ENCODE assay signal across 8 cellular contexts in the genomic region with DNA sequence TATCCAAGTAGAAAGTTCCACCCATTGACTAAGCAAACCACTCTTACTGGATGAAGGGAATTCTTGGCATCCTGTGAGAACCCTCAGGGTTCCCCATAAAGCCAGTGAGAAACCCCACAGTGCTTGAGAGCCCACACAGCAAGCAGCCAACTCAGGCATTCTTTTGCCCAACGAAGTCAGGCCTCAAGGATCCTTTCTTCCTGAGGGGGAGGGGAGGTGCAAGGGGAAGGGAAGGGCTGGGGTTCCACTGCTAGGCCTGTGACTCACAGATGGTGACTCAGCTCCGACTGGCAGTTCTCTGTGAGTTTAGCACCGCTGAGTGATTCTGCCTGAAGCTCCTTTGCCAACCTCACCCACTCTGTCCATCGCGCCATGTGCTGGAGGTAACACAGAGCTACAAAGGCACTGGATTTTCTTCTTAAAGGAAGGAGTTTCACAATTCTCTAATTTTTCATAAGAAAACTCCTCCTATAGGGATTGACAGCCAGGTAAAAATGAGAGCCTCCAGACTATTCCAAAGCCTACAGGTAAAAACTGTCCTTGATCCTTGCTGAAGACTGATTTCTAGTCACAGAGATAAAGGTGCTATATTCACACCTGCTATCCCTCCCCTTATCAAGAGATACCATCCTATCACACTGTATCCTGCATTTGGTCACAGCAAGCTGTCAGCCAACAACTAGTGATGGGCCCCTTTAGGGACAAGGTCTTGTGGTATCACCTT. TPM values are rescaled to one million over a fixed set of nuclear protein-coding genes. Genes with fewer than 3 reads are reported as not detected.
DNase-seq lines count a peak whose midpoint lies in the region; ATAC-seq and TF ChIP-seq lines count a peak whose summit lies in the region.

No MANE protein-coding gene starts in this region.

- H3K4me3 ChIP-seq in CD8-positive, alpha-beta T cell (ENCODE audit: low read depth, low read length), result no peak overlapping the region
- peak overlapping the region in 1 of 2 donors; percentile 2 for H3K4me3 ChIP-seq in duodenal mucosa (ENCODE audit: low read depth in 1 of 2, low read length in 2 of 2)

- peaks cover 48% of the 10 kb centered on the region for H3K4me1 ChIP-seq in CD8-positive, alpha-beta T cell (ENCODE audit: insufficient read depth, low read length)
- peaks cover 64 to 65% of the 10 kb centered on the region in 2 donors for H3K4me1 ChIP-seq in duodenal mucosa (ENCODE audit: control insufficient read depth in 1 of 2, insufficient read depth in 2 of 2, low read length in 2 of 2)

- H3K9me3 ChIP-seq in CD8-positive, alpha-beta T cell (ENCODE audit: low read length), result no peaks in the 10 kb centered on the region
- no peaks in the 10 kb centered on the region for H3K9me3 ChIP-seq in duodenal mucosa (ENCODE audit: control insufficient read depth in 1 of 2, low read length in 2 of 2)

- H3K27ac Mint-ChIP-seq in CD8-positive, alpha-beta T cell, result peak overlapping the region; percentile 78
- H3K27ac Mint-ChIP-seq in activated CD8-positive, alpha-beta T cell treated with anti-CD3 and anti-CD28 coated beads for 36 hours, result peak overlapping the region; percentile 100

- H3K27me3 Mint-ChIP-seq in CD8-positive, alpha-beta T cell (ENCODE audit: low read depth), result no peaks in the 10 kb centered on the region
- no peaks in the 10 kb centered on the region for H3K27me3 Mint-ChIP-seq in activated CD8-positive, alpha-beta T cell treated with anti-CD3 and anti-CD28 coated beads for 36 hours

- H3K9me3 Mint-ChIP-seq in CD8-positive, alpha-beta T cell, result no peaks in the 10 kb centered on the region
- no peaks in the 10 kb centered on the region for H3K9me3 Mint-ChIP-seq in activated CD8-positive, alpha-beta T cell treated with anti-CD3 and anti-CD28 coated beads for 36 hours

- peak overlapping the region; percentile 14 to 35 for H3K9ac ChIP-seq in duodenal mucosa (ENCODE audit: low read depth in 1 of 2, low read length in 2 of 2)

- H3K27me3 ChIP-seq in CD8-positive, alpha-beta T cell (ENCODE audit: insufficient read depth, low read length), result no peaks in the 10 kb centered on the region
- H3K27me3 ChIP-seq in duodenal mucosa (ENCODE audit: control insufficient read depth in 1 of 2, insufficient read depth in 2 of 2, low read length in 2 of 2), result no peaks in the 10 kb centered on the region

- CTCF ChIA-PET in CD8-positive, alpha-beta T cell (lab: Charles Lee), result interaction anchor here (0.6 to 2.2 kb wide), 7 partner anchors 11 to 1056 kb away, joined by 3 to 15 read pairs (median 6); no protein-coding TSS in a partner anchor
- CTCF ChIA-PET in activated CD8-positive, alpha-beta T cell treated with anti-CD3 and anti-CD28 coated beads for 36 hours (lab: Charles Lee), result interaction anchor here (1.0 to 4.4 kb wide), 4 partner anchors 11 to 131 kb away, joined by 4 to 16 read pairs (median 11); no protein-coding TSS in a partner anchor

- peak in 6 of 7 experiments; percentile 60 to 81 (median 69) for DNase-seq in CD8-positive, alpha-beta T cell
- peak; percentile 91 for DNase-seq in MV-4-11 (lab: John Stamatoyannopoulos, UW)
- DNase-seq in activated CD8-positive, alpha-beta T cell treated with anti-CD3 and anti-CD28 coated beads for 36 hours, result peak; percentile 92
- DNase-seq in lung microvascular endothelial cell (ENCODE audit: low read depth in 2 of 2), result peak; percentile 75 to 98
- peak; percentile 61 for DNase-seq in stimulated activated CD8-positive, alpha-beta memory T cell treated with anti-CD3 and anti-CD28 coated beads, Interleukin-15, amount 100 ng/mL, for 1 hour (ENCODE audit: low read depth)

- H3K36me3 ChIP-seq in CD8-positive, alpha-beta T cell (ENCODE audit: insufficient read depth, low read length), result peaks cover 52% of the 10 kb centered on the region
- H3K36me3 ChIP-seq in duodenal mucosa (ENCODE audit: control insufficient read depth in 1 of 2, insufficient read depth in 2 of 2, low read length in 2 of 2), result peaks cover 41 to 48% of the 10 kb centered on the region in 2 donors

- POLR2A ChIA-PET in CD8-positive, alpha-beta T cell (lab: Charles Lee), result interaction anchor here (1.1 kb wide), 1 partner anchor 13 kb away, joined by 4 read pairs; no protein-coding TSS in a partner anchor
- POLR2A ChIA-PET in activated CD8-positive, alpha-beta T cell treated with anti-CD3 and anti-CD28 coated beads for 36 hours (lab: Charles Lee), result interaction anchor here (0.7 to 10.9 kb wide), 17 partner anchors 13 to 116 kb away, joined by 3 to 197 read pairs (median 4); no protein-coding TSS in a partner anchor

- H3K36me3 Mint-ChIP-seq in CD8-positive, alpha-beta T cell, result peaks cover 79% of the 10 kb centered on the region
- peaks cover 96% of the 10 kb centered on the region for H3K36me3 Mint-ChIP-seq in activated CD8-positive, alpha-beta T cell treated with anti-CD3 and anti-CD28 coated beads for 36 hours (ENCODE audit: low read depth)

- no peak overlapping the region for H3K27ac ChIP-seq in CD8-positive, alpha-beta T cell (ENCODE audit: low read depth, low read length)
- H3K27ac ChIP-seq in duodenal mucosa (ENCODE audit: low read depth, low read length), result peak overlapping the region; percentile 47

- H3K4me1 Mint-ChIP-seq in CD8-positive, alpha-beta T cell (ENCODE audit: low read depth), result peaks cover 69% of the 10 kb centered on the region
- H3K4me1 Mint-ChIP-seq in activated CD8-positive, alpha-beta T cell treated with anti-CD3 and anti-CD28 coated beads for 36 hours (ENCODE audit: low read depth), result peaks cover 62% of the 10 kb centered on the region

- H3K4me3 Mint-ChIP-seq in CD8-positive, alpha-beta T cell, result peak overlapping the region; percentile 19
- peak overlapping the region; percentile 88 for H3K4me3 Mint-ChIP-seq in activated CD8-positive, alpha-beta T cell treated with anti-CD3 and anti-CD28 coated beads for 36 hours

- ATAC-seq in CD8-positive, alpha-beta T cell, result peak; percentile 30
- ATAC-seq in activated CD8-positive, alpha-beta T cell treated with anti-CD3 and anti-CD28 coated beads for 36 hours, result peak; percentile 52
- no peak for ATAC-seq in HG02642 (IDR thresholded peaks at IDR 0.05; ENCODE audit: poor library complexity, unreplicated experiment)
- ATAC-seq in GM21619 (IDR thresholded peaks at IDR 0.05; ENCODE audit: unreplicated experiment), result no peak

- TF ChIP-seq CTCF in CD8-positive, alpha-beta T cell (IDR thresholded peaks at IDR 0.05), result no peak
- no peak for TF ChIP-seq CTCF in activated CD8-positive, alpha-beta T cell treated with anti-CD3 and anti-CD28 coated beads for 36 hours (IDR thresholded peaks at IDR 0.05)

- intact Hi-C loops in CD8-positive, alpha-beta T cell (cut with DNase I, micrococcal nuclease), result no loop called here
- intact Hi-C loops in activated CD8-positive, alpha-beta T cell treated with anti-CD3 and anti-CD28 coated beads for 36 hours (cut with micrococcal nuclease), result loop anchor here (10.0 kb wide), 1 partner anchor 51 kb away; no protein-coding TSS in a partner anchor

RNA-seq across cellular contexts. Expression of gene ENO1, which starts 4.8 kb away (rescaled TPM):
- total RNA-seq in CD8-positive, alpha-beta T cell, result 100 to 1,000 TPM; 130 to 136 TPM
- 1,000 to 10,000 TPM; 4,199 to 4,245 TPM for total RNA-seq in activated CD8-positive, alpha-beta T cell treated with anti-CD3 and anti-CD28 coated beads for 36 hours
- total RNA-seq in lung microvascular endothelial cell, result 929 and 1,079 TPM in 2 replicates

RNA-seq across cellular contexts. Expression of gene RERE, which starts 56.2 kb away (rescaled TPM):
- 10 to 100 TPM; 62.8 to 68.4 TPM for total RNA-seq in CD8-positive, alpha-beta T cell
- 10 to 100 TPM; 45.8 to 57.1 TPM for total RNA-seq in activated CD8-positive, alpha-beta T cell treated with anti-CD3 and anti-CD28 coated beads for 36 hours
- total RNA-seq in lung microvascular endothelial cell, result 35.7 and 86.5 TPM in 2 replicates

Comparison
In these comparisons a context has a peak if more than half of its experiments do, and no peak if none do; other contexts are left out.
1. ATAC-seq: peak in CD8-positive, alpha-beta T cell (single experiment) and activated CD8-positive, alpha-beta T cell treated with anti-CD3 and anti-CD28 coated beads for 36 hours (single experiment); none in HG02642 (single experiment) and GM21619 (single experiment).
2. Peak in every context shown above with its lines, with median percentiles within 50 percentile points of each other: DNase-seq.